In genomic region chr12:122345042-122345441, GRCh38 we compare ENCODE assay signal across 17 cellular contexts.
DNase-seq lines count a peak whose midpoint lies in the region; ATAC-seq and TF ChIP-seq lines count a peak whose summit lies in the region.
"Had no signal": no experiment of that assay in that cellular context is flagged by ENCODE, and none has a peak within 500 bp of the region (broad histone marks: within the 10 kb centered on the region; RNA-seq: fewer than 3 reads in every experiment).

No MANE protein-coding gene starts in this region.

- CTCF ChIA-PET in CD8-positive, alpha-beta T cell (lab: Charles Lee), result interaction anchor here (3.6 kb wide), 1 partner anchor 11 kb away, joined by 13 read pairs; no protein-coding TSS in a partner anchor

- intact Hi-C loops in CD8-positive, alpha-beta T cell (cut with DNase I, micrococcal nuclease), result no loop called here
- intact Hi-C loops in lower lobe of right lung (cut with DNase I), result no loop called here

- ATAC-seq in CD8-positive, alpha-beta T cell, result no peak
- ATAC-seq in T-helper 17 cell (no peak), lower lobe of right lung (no peak)
- ATAC-seq: A549 had no signal

- H3K36me3 Mint-ChIP-seq in CD8-positive, alpha-beta T cell, result peaks cover 34% of the 10 kb centered on the region
- peaks cover 5% of the 10 kb centered on the region for H3K36me3 Mint-ChIP-seq in T-helper 17 cell (ENCODE audit: low read depth)
- peaks cover 46% of the 10 kb centered on the region for H3K36me3 Mint-ChIP-seq in osteocyte (ENCODE audit: unreplicated experiment)

- no peak overlapping the region for H3K27ac ChIP-seq in CD8-positive, alpha-beta T cell (ENCODE audit: low read depth, low read length)
- H3K27ac ChIP-seq in lower lobe of right lung, result no peak overlapping the region
- H3K27ac ChIP-seq: 22Rv1, A549, BLaER1 had no signal

- no peaks in the 10 kb centered on the region for H3K36me3 ChIP-seq in CD8-positive, alpha-beta T cell (ENCODE audit: insufficient read depth, low read length)
- peaks cover 63% of the 10 kb centered on the region for H3K36me3 ChIP-seq in lower lobe of right lung
- H3K36me3 ChIP-seq: BE2C had no signal

- H3K4me1 ChIP-seq in CD8-positive, alpha-beta T cell (ENCODE audit: insufficient read depth, low read length), result no peaks in the 10 kb centered on the region
- peaks cover under 1% of the 10 kb centered on the region for H3K4me1 ChIP-seq in lower lobe of right lung
- H3K4me1 ChIP-seq: A549, BLaER1 had no signal

- POLR2A ChIA-PET in CD8-positive, alpha-beta T cell (lab: Charles Lee), result no interaction called here

- no peaks in the 10 kb centered on the region for H3K27me3 ChIP-seq in CD8-positive, alpha-beta T cell (ENCODE audit: insufficient read depth, low read length)
- H3K27me3 ChIP-seq in lower lobe of right lung (ENCODE audit: low read depth), result no peaks in the 10 kb centered on the region
- H3K27me3 ChIP-seq: BE2C, BLaER1 had no signal

- H3K4me3 Mint-ChIP-seq in CD8-positive, alpha-beta T cell, result no peak overlapping the region
- H3K4me3 Mint-ChIP-seq in T-helper 17 cell (no peak overlapping the region), osteocyte (ENCODE audit: unreplicated experiment) (no peak overlapping the region)
- H3K4me3 Mint-ChIP-seq: CD14-positive monocyte; CD4-positive, alpha-beta memory T cell; CD4-positive, CD25-positive, alpha-beta regulatory T cell had no signal

- H3K9me3 ChIP-seq in CD8-positive, alpha-beta T cell (ENCODE audit: low read length), result no peaks in the 10 kb centered on the region
- H3K9me3 ChIP-seq in T-helper 17 cell (ENCODE audit: control insufficient read depth, low read length, poor library complexity, severe bottlenecking), result no peaks in the 10 kb centered on the region
- H3K9me3 ChIP-seq in lower lobe of right lung, result no peaks in the 10 kb centered on the region
- H3K9me3 ChIP-seq: A549, BE2C, BLaER1, Caco-2 had no signal

- H3K27ac Mint-ChIP-seq in CD8-positive, alpha-beta T cell, result peak overlapping the region; percentile 27
- H3K27ac Mint-ChIP-seq in T-helper 17 cell (peak overlapping the region; percentile 16), osteocyte (ENCODE audit: unreplicated experiment) (no peak overlapping the region)
- H3K27ac Mint-ChIP-seq: CD4-positive, alpha-beta memory T cell had no signal

- no peaks in the 10 kb centered on the region for H3K9me3 Mint-ChIP-seq in CD8-positive, alpha-beta T cell
- no peaks in the 10 kb centered on the region for H3K9me3 Mint-ChIP-seq in osteocyte (ENCODE audit: unreplicated experiment)
- H3K9me3 Mint-ChIP-seq: CD14-positive monocyte; CD4-positive, alpha-beta memory T cell; CD4-positive, CD25-positive, alpha-beta regulatory T cell had no signal

- no peak for TF ChIP-seq CTCF in CD8-positive, alpha-beta T cell (IDR thresholded peaks at IDR 0.05)
- TF ChIP-seq CTCF in osteocyte (IDR thresholded peaks at IDR 0.05), result no peak
- TF ChIP-seq CTCF in lower lobe of right lung (IDR thresholded peaks at IDR 0.05), result no peak

- no peak for DNase-seq in CD8-positive, alpha-beta T cell
- DNase-seq in T-helper 17 cell (no peak), osteocyte (ENCODE audit: extremely low spot score, unreplicated experiment) (peak; percentile 13), lower lobe of right lung (no peak)
- no peak for DNase-seq in stimulated activated CD4-positive, alpha-beta T cell treated with anti-CD3 and anti-CD28 coated beads, Interleukin-15, amount 100 ng/mL, for 24 hours
- DNase-seq: BE2C; C1 segment of cervical spinal cord; Caco-2; Calu3; CD4-positive, alpha-beta memory T cell; CD4-positive, CD25-positive, alpha-beta regulatory T cell; DMS79 treated with DMSO at 0.1 percent for 48 hours; GF-D8 had no signal

- H3K4me1 Mint-ChIP-seq in CD8-positive, alpha-beta T cell (ENCODE audit: low read depth), result no peaks in the 10 kb centered on the region
- H3K4me1 Mint-ChIP-seq in T-helper 17 cell, result no peaks in the 10 kb centered on the region
- no peaks in the 10 kb centered on the region for H3K4me1 Mint-ChIP-seq in osteocyte (ENCODE audit: unreplicated experiment)
- H3K4me1 Mint-ChIP-seq: CD14-positive monocyte; CD4-positive, alpha-beta memory T cell; CD4-positive, CD25-positive, alpha-beta regulatory T cell had no signal

- no peaks in the 10 kb centered on the region for H3K27me3 Mint-ChIP-seq in CD8-positive, alpha-beta T cell (ENCODE audit: low read depth)
- H3K27me3 Mint-ChIP-seq in T-helper 17 cell (no peaks in the 10 kb centered on the region), osteocyte (ENCODE audit: unreplicated experiment) (no peaks in the 10 kb centered on the region)
- H3K27me3 Mint-ChIP-seq: CD4-positive, alpha-beta memory T cell; CD4-positive, CD25-positive, alpha-beta regulatory T cell had no signal

- H3K4me3 ChIP-seq in CD8-positive, alpha-beta T cell (ENCODE audit: low read depth, low read length), result no peak overlapping the region
- no peak overlapping the region for H3K4me3 ChIP-seq in lower lobe of right lung
- H3K4me3 ChIP-seq: A549, BLaER1 had no signal
